In the genomic region with DNA sequence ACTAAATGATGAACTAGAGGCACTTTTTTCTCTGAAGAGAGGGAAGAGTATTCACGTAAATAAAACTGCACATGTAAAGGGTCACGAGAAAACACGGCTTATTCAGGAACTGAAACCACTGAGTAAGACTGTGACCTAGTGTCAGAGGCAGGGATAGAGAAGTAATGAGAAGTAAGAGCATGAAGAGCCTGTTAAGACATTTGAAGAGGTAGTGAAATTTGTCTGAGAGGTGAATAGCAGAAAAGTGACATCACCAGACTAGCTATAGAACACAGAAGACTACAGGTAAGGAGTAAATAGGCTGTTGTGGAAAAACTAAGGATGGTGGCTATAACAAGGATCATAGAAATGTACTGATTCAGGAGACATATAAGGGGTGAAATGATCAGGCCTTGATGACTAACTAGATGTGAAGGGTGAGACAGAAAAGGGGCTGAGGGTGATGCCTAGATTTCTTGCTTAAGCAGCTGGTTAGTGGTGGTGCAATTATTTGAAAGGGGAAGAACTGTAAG, we compare ENCODE assay signal across 8 cellular contexts.
DNase-seq lines count a peak whose midpoint lies in the region; ATAC-seq lines count a peak whose summit lies in the region.

No MANE protein-coding gene starts in this region.

- no peaks in the 10 kb centered on the region for H3K9me3 Mint-ChIP-seq in activated CD4-positive, alpha-beta T cell treated with anti-CD3 and anti-CD28 coated beads, Interleukin-2, amount 10 ng/mL, durations not matched to agents 24 days and 14 days
- H3K9me3 Mint-ChIP-seq in stimulated activated naive B cell treated with anti-CD40 and anti-IgM and Interleukin-4, amounts not matched to agents 10 μg/mL and 1 μg/mL and 100 μg/mL, for 72 hours = no peaks in the 10 kb centered on the region

- H3K27ac Mint-ChIP-seq in activated CD4-positive, alpha-beta T cell treated with anti-CD3 and anti-CD28 coated beads, Interleukin-2, amount 10 ng/mL, durations not matched to agents 24 days and 14 days = peak overlapping the region; percentile 69
- H3K27ac Mint-ChIP-seq in stimulated activated naive B cell treated with anti-CD40 and anti-IgM and Interleukin-4, amounts not matched to agents 10 μg/mL and 1 μg/mL and 100 μg/mL, for 72 hours = peak overlapping the region; percentile 56

- intact Hi-C loops in activated CD4-positive, alpha-beta T cell treated with anti-CD3 and anti-CD28 coated beads, Interleukin-2, amount 10 ng/mL, durations not matched to agents 24 days and 14 days (cut with micrococcal nuclease) = no loop called here

- no peaks in the 10 kb centered on the region for H3K27me3 Mint-ChIP-seq in activated CD4-positive, alpha-beta T cell treated with anti-CD3 and anti-CD28 coated beads, Interleukin-2, amount 10 ng/mL, durations not matched to agents 24 days and 14 days
- H3K27me3 Mint-ChIP-seq in stimulated activated naive B cell treated with anti-CD40 and anti-IgM and Interleukin-4, amounts not matched to agents 10 μg/mL and 1 μg/mL and 100 μg/mL, for 72 hours = no peaks in the 10 kb centered on the region

- H3K4me1 Mint-ChIP-seq in activated CD4-positive, alpha-beta T cell treated with anti-CD3 and anti-CD28 coated beads, Interleukin-2, amount 10 ng/mL, durations not matched to agents 24 days and 14 days = peaks cover 12% of the 10 kb centered on the region
- H3K4me1 Mint-ChIP-seq in stimulated activated naive B cell treated with anti-CD40 and anti-IgM and Interleukin-4, amounts not matched to agents 10 μg/mL and 1 μg/mL and 100 μg/mL, for 72 hours = peaks cover 27 to 49% of the 10 kb centered on the region in 2 donors

- H3K36me3 Mint-ChIP-seq in activated CD4-positive, alpha-beta T cell treated with anti-CD3 and anti-CD28 coated beads, Interleukin-2, amount 10 ng/mL, durations not matched to agents 24 days and 14 days (ENCODE audit: low read depth) = peaks cover 47% of the 10 kb centered on the region
- peaks cover 30 to 34% of the 10 kb centered on the region in 2 donors for H3K36me3 Mint-ChIP-seq in stimulated activated naive B cell treated with anti-CD40 and anti-IgM and Interleukin-4, amounts not matched to agents 10 μg/mL and 1 μg/mL and 100 μg/mL, for 72 hours

- peak; percentile 98 for ATAC-seq in HG02973 (IDR thresholded peaks at IDR 0.05; ENCODE audit: unreplicated experiment)
- peak; percentile 100 for ATAC-seq in stimulated activated naive B cell treated with anti-CD40 and anti-IgM and Interleukin-4, amounts not matched to agents 10 μg/mL and 1 μg/mL and 100 μg/mL, for 72 hours (replicated peaks)

- no peak for DNase-seq in activated CD4-positive, alpha-beta T cell treated with anti-CD3 and anti-CD28 coated beads, Interleukin-2, amount 10 ng/mL, durations not matched to agents 24 days and 14 days
- DNase-seq in activated CD4-positive, alpha-beta T cell treated with anti-CD3 and anti-CD28 coated beads for 1 hour = no peak
- DNase-seq in SKM-1 (lab: John Stamatoyannopoulos, UW; ENCODE audit: unreplicated experiment) (peak; percentile 80), NCI-H2227 treated with DMSO at 0.1 percent for 48 hours (lab: John Stamatoyannopoulos, UW) (no peak), GOT3 (lab: John Stamatoyannopoulos, UW) (no peak)
- DNase-seq in stimulated activated naive B cell treated with anti-CD40 and anti-IgM and Interleukin-4, amounts not matched to agents 10 μg/mL and 1 μg/mL and 100 μg/mL, for 72 hours = peak; percentile 56
- DNase-seq in activated CD4-positive, alpha-beta T cell treated with anti-CD3 and anti-CD28 coated beads, Interleukin-2, amount 50 U/mL, for 4 hours = no peak

- peak overlapping the region; percentile 2 for H3K4me3 Mint-ChIP-seq in activated CD4-positive, alpha-beta T cell treated with anti-CD3 and anti-CD28 coated beads, Interleukin-2, amount 10 ng/mL, durations not matched to agents 24 days and 14 days
- peak overlapping the region; percentile 3 to 19 for H3K4me3 Mint-ChIP-seq in stimulated activated naive B cell treated with anti-CD40 and anti-IgM and Interleukin-4, amounts not matched to agents 10 μg/mL and 1 μg/mL and 100 μg/mL, for 72 hours

Comparison
In these comparisons a context has a peak if more than half of its experiments do, and no peak if none do; other contexts are left out.
1. DNase-seq: peak in SKM-1 (single experiment) and stimulated activated naive B cell treated with anti-CD40 and anti-IgM and Interleukin-4, amounts not matched to agents 10 μg/mL and 1 μg/mL and 100 μg/mL, for 72 hours (single experiment); none in activated CD4-positive, alpha-beta T cell treated with anti-CD3 and anti-CD28 coated beads, Interleukin-2, amount 10 ng/mL, durations not matched to agents 24 days and 14 days (single experiment), activated CD4-positive, alpha-beta T cell treated with anti-CD3 and anti-CD28 coated beads for 1 hour (single experiment), NCI-H2227 treated with DMSO at 0.1 percent for 48 hours (single experiment), GOT3 (single experiment) and activated CD4-positive, alpha-beta T cell treated with anti-CD3 and anti-CD28 coated beads, Interleukin-2, amount 50 U/mL, for 4 hours (0 of 2).